ENCODE assay signal across 18 cellular contexts in genomic region chr3:150391200-150391599, GRCh38. TPM values are rescaled to one million over a fixed set of nuclear protein-coding genes. Genes with fewer than 3 reads are reported as not detected.
A peak's percentile ranks its signal among the peaks of the same experiment; 100 is the strongest.
DNase-seq lines count a peak whose midpoint lies in the region; ATAC-seq and TF ChIP-seq lines count a peak whose summit lies in the region.
"Had no signal": no experiment of that assay in that cellular context is flagged by ENCODE, and none has a peak within 500 bp of the region (broad histone marks: within the 10 kb centered on the region; RNA-seq: fewer than 3 reads in every experiment).

No MANE protein-coding gene starts in this region.

- no peak for TF ChIP-seq POLR2A in vagina (IDR thresholded peaks at IDR 0.05)

- H3F3A ChIP-seq in Loucy (ENCODE audit: low read depth), result 0 out of 2 replicates have a peak, but pooled peaks cover 4% of the 10 kb centered on the region

- no peaks in the 10 kb centered on the region for H3K79me1 ChIP-seq in mesendoderm (ENCODE audit: low read length)

- H3K4me2 ChIP-seq in Loucy (ENCODE audit: low read depth, low read length, poor library complexity, severe bottlenecking) (no peak overlapping the region), mesendoderm (ENCODE audit: low read length) (no peak overlapping the region)

- H3K4me3 ChIP-seq in Loucy (ENCODE audit: low read length, poor library complexity, severe bottlenecking) (no peak overlapping the region), choroid plexus epithelial cell (ENCODE audit: low read depth, low read length) (no peak overlapping the region), mesendoderm (ENCODE audit: low read length) (no peak overlapping the region), vagina (no peak overlapping the region), right atrium auricular region (no peak overlapping the region)
- H3K4me3 ChIP-seq: BLaER1 treated with 17β-estradiol and CSF1 and Interleukin-3, amounts not matched to agents 10 nM and 100 nM; body of pancreas; esophagus muscularis mucosa; heart right ventricle had no signal

- H4K5ac ChIP-seq in mesendoderm (ENCODE audit: low read length), result no peak overlapping the region

- TF ChIP-seq CTCF in Loucy (conservative IDR thresholded peaks at IDR 0.05; ENCODE audit: low read length) (no peak), choroid plexus epithelial cell (conservative IDR thresholded peaks at IDR 0.05; ENCODE audit: low read depth, low read length) (no peak), vagina (IDR thresholded peaks at IDR 0.05) (no peak), right atrium auricular region (IDR thresholded peaks at IDR 0.05) (no peak)

- no peak overlapping the region for H2BK5ac ChIP-seq in mesendoderm (ENCODE audit: low read length)

- H2BK15ac ChIP-seq in mesendoderm (replicated peaks; ENCODE audit: low read depth), result no peak overlapping the region

- no peak overlapping the region for H3K23ac ChIP-seq in mesendoderm (ENCODE audit: low read length)

- H3K9me3 ChIP-seq in Loucy (ENCODE audit: insufficient read depth, low read depth, low read length) (no peaks in the 10 kb centered on the region), vagina (no peaks in the 10 kb centered on the region), right atrium auricular region (no peaks in the 10 kb centered on the region)
- H3K9me3 ChIP-seq: BLaER1 treated with 17β-estradiol and CSF1 and Interleukin-3, amounts not matched to agents 10 nM and 100 nM; body of pancreas; esophagus muscularis mucosa; heart right ventricle had no signal

- no peak overlapping the region for H3K9ac ChIP-seq in Loucy (ENCODE audit: low read depth, low read length, poor library complexity, severe bottlenecking)
- H3K9ac ChIP-seq in mesendoderm (ENCODE audit: low read length), result no peak overlapping the region
- H3K9ac ChIP-seq: BLaER1 treated with 17β-estradiol and CSF1 and Interleukin-3, amounts not matched to agents 10 nM and 100 nM had no signal

- no peaks in the 10 kb centered on the region for H4K20me1 ChIP-seq in Loucy (ENCODE audit: insufficient read depth, low read length, poor library complexity, severe bottlenecking)
- H4K20me1 ChIP-seq: BLaER1 treated with 17β-estradiol and CSF1 and Interleukin-3, amounts not matched to agents 10 nM and 100 nM had no signal

- no peak overlapping the region for H3K18ac ChIP-seq in mesendoderm (ENCODE audit: low read length)

- no peak overlapping the region for H4K8ac ChIP-seq in mesendoderm (ENCODE audit: low read depth, low read length)

- no peak overlapping the region for H3K56ac ChIP-seq in mesendoderm (ENCODE audit: low read length)

- H3K36me3 ChIP-seq in Loucy (ENCODE audit: insufficient read depth, low read length) (no peaks in the 10 kb centered on the region), mesendoderm (ENCODE audit: control insufficient read depth, insufficient read depth, low read length) (no peaks in the 10 kb centered on the region), vagina (no peaks in the 10 kb centered on the region), right atrium auricular region (no peaks in the 10 kb centered on the region)
- H3K36me3 ChIP-seq: BLaER1 treated with 17β-estradiol and CSF1 and Interleukin-3, amounts not matched to agents 10 nM and 100 nM; esophagus muscularis mucosa; heart right ventricle had no signal

- no peak overlapping the region for H3K27ac ChIP-seq in mesendoderm (ENCODE audit: low read depth, low read length)
- no peak overlapping the region for H3K27ac ChIP-seq in vagina
- no peak overlapping the region for H3K27ac ChIP-seq in right atrium auricular region
- H3K27ac ChIP-seq: BLaER1 treated with 17β-estradiol and CSF1 and Interleukin-3, amounts not matched to agents 10 nM and 100 nM; body of pancreas; esophagus muscularis mucosa; heart right ventricle had no signal

- H2BK120ac ChIP-seq in mesendoderm (ENCODE audit: low read depth, low read length), result no peak overlapping the region

- H2AFZ ChIP-seq in Loucy (ENCODE audit: low read length), result peak overlapping the region; percentile 31

- intact Hi-C loops in vagina (cut with DNase I), result no loop called here

- no peak for ATAC-seq in GM18867 (IDR thresholded peaks at IDR 0.05; ENCODE audit: unreplicated experiment)
- ATAC-seq: body of pancreas; heart right ventricle; stimulated activated memory B cell treated with anti-CD40 and anti-IgM and Interleukin-4, amounts not matched to agents 10 μg/mL and 1 μg/mL and 100 μg/mL, for 72 hours had no signal

- DNase-seq in ELR (ENCODE audit: low read depth), result peak; percentile 85
- DNase-seq in choroid plexus epithelial cell (ENCODE audit: low read depth), result peak; percentile 58
- DNase-seq in mesendoderm, result peak; percentile 33
- DNase-seq in vagina (ENCODE audit: extremely low spot score in 2 of 2), result no peak
- no peak for DNase-seq in right atrium auricular region (ENCODE audit: low spot score)
- no peak for DNase-seq in COLO668 (lab: John Stamatoyannopoulos, UW; ENCODE audit: unreplicated experiment)
- DNase-seq: activated naive CD4-positive, alpha-beta T cell treated with Interleukin-2 at 50 U/mL for 16 hours; activated T-cell treated with anti-CD3 and anti-CD28 coated beads for 4 hours; body of pancreas; heart right ventricle; islet precursor cell; NCI-H1105; NCI-H69 had no signal

- H3K27me3 ChIP-seq in Loucy (ENCODE audit: insufficient read depth, low read length, poor library complexity, severe bottlenecking), result no peaks in the 10 kb centered on the region
- no peaks in the 10 kb centered on the region for H3K27me3 ChIP-seq in mesendoderm (ENCODE audit: insufficient read depth, low read length, poor library complexity)
- H3K27me3 ChIP-seq in vagina, result no peaks in the 10 kb centered on the region
- no peaks in the 10 kb centered on the region for H3K27me3 ChIP-seq in right atrium auricular region
- H3K27me3 ChIP-seq: BLaER1 treated with 17β-estradiol and CSF1 and Interleukin-3, amounts not matched to agents 10 nM and 100 nM; body of pancreas; esophagus muscularis mucosa; heart right ventricle had no signal

- H3K4ac ChIP-seq in mesendoderm (ENCODE audit: low read depth, low read length), result no peak overlapping the region

- no peaks in the 10 kb centered on the region for H3K9me2 ChIP-seq in Loucy (replicated peaks; ENCODE audit: low read depth, low read length)

- peaks cover 15% of the 10 kb centered on the region for H3K4me1 ChIP-seq in Loucy (ENCODE audit: insufficient read depth, low read length, poor library complexity, severe bottlenecking)
- H3K4me1 ChIP-seq in mesendoderm (ENCODE audit: control insufficient read depth, low read depth, low read length), result peaks cover 2% of the 10 kb centered on the region
- no peaks in the 10 kb centered on the region for H3K4me1 ChIP-seq in vagina
- peaks cover 0 to under 1% of the 10 kb centered on the region in 2 donors for H3K4me1 ChIP-seq in right atrium auricular region
- H3K4me1 ChIP-seq: body of pancreas had no signal

- H2AK5ac ChIP-seq in mesendoderm (ENCODE audit: low read length), result no peak overlapping the region

- H3K79me2 ChIP-seq in Loucy (ENCODE audit: insufficient read depth, low read length), result no peaks in the 10 kb centered on the region
- H3K79me2 ChIP-seq in mesendoderm (ENCODE audit: control insufficient read depth, insufficient read depth, low read length), result no peaks in the 10 kb centered on the region

RNA-seq across cellular contexts. Expression of gene TSC22D2, which starts 16.9 kb away (rescaled TPM):
- 17.9 TPM for polyA plus RNA-seq in mesendoderm (2013, experiment 1 of 2)
- polyA plus RNA-seq in mesendoderm (2013, experiment 2 of 2), result 18.6 TPM
- total RNA-seq in vagina (35.6 TPM), right atrium auricular region (10 to 100 TPM; 18.1 to 23.5 TPM)

Comparison
In these comparisons a context has a peak if more than half of its experiments do, and no peak if none do; other contexts are left out.
1. DNase-seq: peak in ELR (single experiment), choroid plexus epithelial cell (single experiment) and mesendoderm (single experiment); none in vagina (0 of 2), right atrium auricular region (single experiment) and COLO668 (single experiment).